Comparison of ENCODE assay signal across 8 cellular contexts in the genomic region with DNA sequence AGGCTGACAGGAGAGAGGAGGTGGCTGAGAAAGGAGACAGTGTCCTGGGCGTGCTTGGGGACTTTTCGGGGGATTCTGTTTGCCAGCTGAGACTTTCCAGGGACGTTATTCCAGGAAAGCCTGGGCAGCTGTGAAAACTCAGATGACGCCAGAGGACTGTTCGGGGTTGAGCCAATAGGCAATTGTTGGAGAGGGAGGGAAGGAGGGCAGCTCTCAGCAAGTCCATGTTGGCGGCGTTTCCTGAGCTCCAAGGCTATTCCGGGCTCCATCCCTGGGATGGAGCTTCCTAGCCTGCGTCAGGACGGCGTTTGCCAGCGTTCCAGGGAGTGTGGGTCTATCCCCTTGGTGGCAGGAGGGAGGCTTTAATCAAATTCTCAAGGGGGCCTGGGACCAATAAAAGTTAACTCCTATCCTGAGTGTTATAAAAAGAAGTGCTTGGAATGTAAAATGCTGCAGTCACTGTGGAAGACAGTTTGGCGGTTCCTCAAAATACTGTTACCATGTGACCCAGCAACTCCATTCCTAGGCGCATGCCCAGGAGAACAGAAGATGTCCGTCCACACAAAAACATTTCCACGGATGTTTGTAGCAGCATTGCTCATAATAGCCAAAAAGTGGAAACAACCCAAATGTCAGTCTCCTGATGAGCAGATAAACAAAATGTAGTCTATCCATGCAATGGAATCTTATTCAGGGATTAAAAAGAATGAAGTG. TPM values are rescaled to one million over a fixed set of nuclear protein-coding genes. Genes with fewer than 3 reads are reported as not detected.
DNase-seq lines count a peak whose midpoint lies in the region; ATAC-seq, FAIRE-seq and TF ChIP-seq lines count a peak whose summit lies in the region.

No MANE protein-coding gene starts in this region.

- no peaks in the 10 kb centered on the region for H4K20me1 ChIP-seq in smooth muscle cell (ENCODE audit: low read depth)

- ATAC-seq in GM21381 (IDR thresholded peaks at IDR 0.05; ENCODE audit: unreplicated experiment), result no peak

- no peaks in the 10 kb centered on the region for H3K36me3 ChIP-seq in smooth muscle cell (ENCODE audit: low read depth)

- peak overlapping the region; percentile 92 for H3K9ac ChIP-seq in smooth muscle cell (ENCODE audit: low read depth)

- H3K27me3 Mint-ChIP-seq in IgD-negative memory B cell, result no peaks in the 10 kb centered on the region
- H3K27me3 Mint-ChIP-seq in immature natural killer cell (ENCODE audit: low read depth in 3 of 3), result peaks cover 0 to 6% (median 2%) of the 10 kb centered on the region in 3 donors

- H3K27me3 ChIP-seq in smooth muscle cell (ENCODE audit: low read depth), result no peaks in the 10 kb centered on the region

- H3K27ac Mint-ChIP-seq in IgD-negative memory B cell (peak overlapping the region; percentile 10 to 95 (median 76)), immature natural killer cell (peak overlapping the region; percentile 79 to 91 (median 90))

- H3K36me3 Mint-ChIP-seq in IgD-negative memory B cell (no peaks in the 10 kb centered on the region), immature natural killer cell (peaks cover 0 to 3% (median 0%) of the 10 kb centered on the region in 3 donors)

- H3K27ac ChIP-seq in smooth muscle cell (ENCODE audit: low read depth), result peak overlapping the region; percentile 98

- peak overlapping the region; percentile 46 for H3K4me3 ChIP-seq in smooth muscle cell

- peaks cover 23% of the 10 kb centered on the region for H3K4me1 ChIP-seq in smooth muscle cell (ENCODE audit: low read depth)

- WGBS in smooth muscle cell (ENCODE audit: low lambda C conversion rate), result 23% methylated on average over 16 of the region's 16 CpGs

- peak overlapping the region; percentile 88 for H3K4me2 ChIP-seq in smooth muscle cell

- no peak overlapping the region for H2AFZ ChIP-seq in smooth muscle cell (ENCODE audit: low read depth)

- in situ Hi-C loops in G401 (cut with HindIII; ENCODE audit: low sequenced_read_pairs), result no loop called here

- peak overlapping the region; percentile 49 to 82 (median 60) for H3K4me3 Mint-ChIP-seq in IgD-negative memory B cell
- H3K4me3 Mint-ChIP-seq in immature natural killer cell, result peak overlapping the region; percentile 56 to 80 (median 77)

- no peak for TF ChIP-seq CTCF in smooth muscle cell (IDR thresholded peaks at IDR 0.05; ENCODE audit: borderline replicate concordance, insufficient read depth, poor library complexity, severe bottlenecking)

- FAIRE-seq in urothelium cell line (lab: Jason Lieb, UNC), result no peak

- H3K79me2 ChIP-seq in smooth muscle cell (ENCODE audit: low read depth), result peaks cover 19% of the 10 kb centered on the region

- DNase-seq in G401 (ENCODE audit: low spot score) (peak; percentile 92), amniotic epithelial cell (ENCODE audit: low read depth) (peak; percentile 48), immature natural killer cell (no peak), smooth muscle cell (lab: John Stamatoyannopoulos, UW; ENCODE audit: unreplicated experiment) (peak; percentile 45), urothelium cell line (ENCODE audit: low spot score) (no peak), NCI-H524 (lab: John Stamatoyannopoulos, UW) (no peak)

- H3F3A ChIP-seq in smooth muscle cell (ENCODE audit: low read depth), result peaks cover 9% of the 10 kb centered on the region

- no peaks in the 10 kb centered on the region for H3K9me3 ChIP-seq in smooth muscle cell (replicated peaks; ENCODE audit: low read depth)

- H3K4me1 Mint-ChIP-seq in IgD-negative memory B cell (peaks cover 27 to 32% (median 32%) of the 10 kb centered on the region in 3 donors), immature natural killer cell (peaks cover 45 to 58% of the 10 kb centered on the region in 2 donors)

- H3K9me3 Mint-ChIP-seq in IgD-negative memory B cell, result no peaks in the 10 kb centered on the region
- no peaks in the 10 kb centered on the region for H3K9me3 Mint-ChIP-seq in immature natural killer cell

RNA-seq across cellular contexts. Expression of a gene that starts 15.2 kb away (rescaled TPM):
- 1.4 and 5.4 TPM in 2 replicates for total RNA-seq in G401 (2014; rRNA removed; shearing (Covaris generic))
- polyA plus RNA-seq in IgD-negative memory B cell (12.9 TPM), immature natural killer cell (10 to 100 TPM; 38.3 to 89.0 (median 54.3) TPM), smooth muscle cell (36.0 and 41.0 TPM in 2 replicates)
- 14.8 and 21.3 TPM in 2 replicates for total RNA-seq in smooth muscle cell

Comparison
In these comparisons a context has a peak if more than half of its experiments do, and no peak if none do; other contexts are left out.
1. DNase-seq: peak in G401 (single experiment), amniotic epithelial cell (single experiment) and smooth muscle cell (single experiment); none in immature natural killer cell (0 of 3), urothelium cell line (single experiment) and NCI-H524 (0 of 2).